ENCODE assay signal across 10 cellular contexts in genomic region chr19:39516270-39516669, GRCh38. TPM values are rescaled to one million over a fixed set of nuclear protein-coding genes. Genes with fewer than 3 reads are reported as not detected.
DNase-seq lines count a peak whose midpoint lies in the region; ATAC-seq and TF ChIP-seq lines count a peak whose summit lies in the region.
"Had no signal": no experiment of that assay in that cellular context is flagged by ENCODE, and none has a peak within 500 bp of the region (broad histone marks: within the 10 kb centered on the region; RNA-seq: fewer than 3 reads in every experiment).

No MANE protein-coding gene starts in this region.

- H3K9me3 Mint-ChIP-seq in activated CD4-positive, alpha-beta T cell treated with anti-CD3 and anti-CD28 coated beads, Interleukin-2, amount 10 ng/mL, durations not matched to agents 24 days and 14 days, result no peaks in the 10 kb centered on the region
- H3K9me3 Mint-ChIP-seq in endothelial cell (ENCODE audit: unreplicated experiment), result no peaks in the 10 kb centered on the region

- DNase-seq in activated CD4-positive, alpha-beta T cell treated with anti-CD3 and anti-CD28 coated beads, Interleukin-2, amount 10 ng/mL, durations not matched to agents 24 days and 14 days, result no peak
- no peak for DNase-seq in activated CD4-positive, alpha-beta T cell treated with anti-CD3 and anti-CD28 coated beads for 48 hours
- DNase-seq in NAMALWA (ENCODE audit: low spot score), result peak; percentile 26
- DNase-seq in endothelial cell (ENCODE audit: low spot score), result no peak
- DNase-seq in WERI-Rb-1, result no peak
- DNase-seq: ACHN had no signal

- no peak overlapping the region for H3K27ac Mint-ChIP-seq in activated CD4-positive, alpha-beta T cell treated with anti-CD3 and anti-CD28 coated beads, Interleukin-2, amount 10 ng/mL, durations not matched to agents 24 days and 14 days
- H3K27ac Mint-ChIP-seq in endothelial cell (ENCODE audit: unreplicated experiment), result peak overlapping the region; percentile 25

- H3K4me3 ChIP-seq in parathyroid adenoma (ENCODE audit: low read depth, low read length) (peak overlapping the region; percentile 84), WERI-Rb-1 (ENCODE audit: low read depth, low read length) (no peak overlapping the region)

- peak overlapping the region; percentile 91 for H3K4me2 ChIP-seq in parathyroid adenoma (ENCODE audit: low read length)

- peak overlapping the region; percentile 98 for H2AFZ ChIP-seq in parathyroid adenoma

- H3K36me3 ChIP-seq in parathyroid adenoma (ENCODE audit: control insufficient read depth, insufficient read depth, low read length), result no peaks in the 10 kb centered on the region
- no peaks in the 10 kb centered on the region for H3K36me3 ChIP-seq in WERI-Rb-1
- H3K36me3 ChIP-seq: tibial nerve had no signal

- ATAC-seq in GM18909 (IDR thresholded peaks at IDR 0.05; ENCODE audit: poor library complexity, unreplicated experiment) (no peak), GM19395 (IDR thresholded peaks at IDR 0.05; ENCODE audit: unreplicated experiment) (no peak)

- intact Hi-C loops in activated CD4-positive, alpha-beta T cell treated with anti-CD3 and anti-CD28 coated beads, Interleukin-2, amount 10 ng/mL, durations not matched to agents 24 days and 14 days (cut with micrococcal nuclease), result no loop called here

- H3K9ac ChIP-seq in parathyroid adenoma, result peak overlapping the region; percentile 78

- H3K4me1 ChIP-seq in parathyroid adenoma, result peaks cover 18% of the 10 kb centered on the region

- H3K27ac ChIP-seq in parathyroid adenoma, result no peak overlapping the region
- no peak overlapping the region for H3K27ac ChIP-seq in WERI-Rb-1
- H3K27ac ChIP-seq: tibial nerve had no signal

- peaks cover 9% of the 10 kb centered on the region for H3K4me1 Mint-ChIP-seq in activated CD4-positive, alpha-beta T cell treated with anti-CD3 and anti-CD28 coated beads, Interleukin-2, amount 10 ng/mL, durations not matched to agents 24 days and 14 days
- H3K4me1 Mint-ChIP-seq in endothelial cell (ENCODE audit: unreplicated experiment), result peaks cover 12% of the 10 kb centered on the region

- H3K36me3 Mint-ChIP-seq in activated CD4-positive, alpha-beta T cell treated with anti-CD3 and anti-CD28 coated beads, Interleukin-2, amount 10 ng/mL, durations not matched to agents 24 days and 14 days (ENCODE audit: low read depth), result peaks cover 2% of the 10 kb centered on the region
- H3K36me3 Mint-ChIP-seq in endothelial cell (ENCODE audit: low read depth, unreplicated experiment), result peaks cover 4% of the 10 kb centered on the region

- H3K27me3 ChIP-seq in parathyroid adenoma (ENCODE audit: control insufficient read depth, insufficient read depth, low read length) (no peaks in the 10 kb centered on the region), WERI-Rb-1 (ENCODE audit: insufficient read depth, low read depth, severe bottlenecking) (no peaks in the 10 kb centered on the region)

- no peaks in the 10 kb centered on the region for H3K79me2 ChIP-seq in parathyroid adenoma

- H3K9me3 ChIP-seq in parathyroid adenoma (ENCODE audit: control insufficient read depth, low read length) (no peaks in the 10 kb centered on the region), WERI-Rb-1 (ENCODE audit: severe bottlenecking) (no peaks in the 10 kb centered on the region)
- H3K9me3 ChIP-seq: tibial nerve had no signal

- H3K4me3 Mint-ChIP-seq in activated CD4-positive, alpha-beta T cell treated with anti-CD3 and anti-CD28 coated beads, Interleukin-2, amount 10 ng/mL, durations not matched to agents 24 days and 14 days, result peak overlapping the region; percentile 46
- peak overlapping the region; percentile 81 for H3K4me3 Mint-ChIP-seq in endothelial cell (ENCODE audit: unreplicated experiment)

- TF ChIP-seq CTCF in endothelial cell (IDR thresholded peaks at IDR 0.05; ENCODE audit: unreplicated experiment) (no peak), parathyroid adenoma (IDR thresholded peaks at IDR 0.05) (no peak), WERI-Rb-1 (IDR thresholded peaks at IDR 0.05; ENCODE audit: low read depth, low read length) (no peak)

- H3K27me3 Mint-ChIP-seq in activated CD4-positive, alpha-beta T cell treated with anti-CD3 and anti-CD28 coated beads, Interleukin-2, amount 10 ng/mL, durations not matched to agents 24 days and 14 days, result peaks cover 53% of the 10 kb centered on the region
- peaks cover 15% of the 10 kb centered on the region for H3K27me3 Mint-ChIP-seq in endothelial cell (ENCODE audit: unreplicated experiment)

RNA-seq across cellular contexts. Expression of gene SELENOV, which starts 1.3 kb away (rescaled TPM):
- total RNA-seq in activated CD4-positive, alpha-beta T cell treated with anti-CD3 and anti-CD28 coated beads, Interleukin-2, amount 10 ng/mL, durations not matched to agents 24 days and 14 days, result not detected in 2 replicates
- 2.9 TPM for total RNA-seq in endothelial cell (ENCODE audit: unreplicated experiment)
- total RNA-seq: tibial nerve had no signal

RNA-seq across cellular contexts. Expression of gene EID2B, which starts 16.4 kb away (rescaled TPM):
- 3.4 and 3.6 TPM in 2 replicates for total RNA-seq in activated CD4-positive, alpha-beta T cell treated with anti-CD3 and anti-CD28 coated beads, Interleukin-2, amount 10 ng/mL, durations not matched to agents 24 days and 14 days
- total RNA-seq in endothelial cell (ENCODE audit: unreplicated experiment), result 3.2 TPM

RNA-seq across cellular contexts. Expression of gene DLL3, which starts 17.5 kb away (rescaled TPM):
- total RNA-seq in activated CD4-positive, alpha-beta T cell treated with anti-CD3 and anti-CD28 coated beads, Interleukin-2, amount 10 ng/mL, durations not matched to agents 24 days and 14 days, result 2.2 TPM in 2 replicates
- 42.7 TPM for total RNA-seq in endothelial cell (ENCODE audit: unreplicated experiment)
- total RNA-seq: tibial nerve had no signal

RNA-seq across cellular contexts. Expression of gene EID2, which starts 23.7 kb away (rescaled TPM):
- 17.2 and 17.6 TPM in 2 replicates for total RNA-seq in activated CD4-positive, alpha-beta T cell treated with anti-CD3 and anti-CD28 coated beads, Interleukin-2, amount 10 ng/mL, durations not matched to agents 24 days and 14 days
- 19.6 TPM for total RNA-seq in endothelial cell (ENCODE audit: unreplicated experiment)

RNA-seq across cellular contexts. Expression of gene TIMM50, which starts 35.6 kb away (rescaled TPM):
- 141 and 143 TPM in 2 replicates for total RNA-seq in activated CD4-positive, alpha-beta T cell treated with anti-CD3 and anti-CD28 coated beads, Interleukin-2, amount 10 ng/mL, durations not matched to agents 24 days and 14 days
- 86.2 TPM for total RNA-seq in endothelial cell (ENCODE audit: unreplicated experiment)

Comparison
In these comparisons a context has a peak if more than half of its experiments do, and no peak if none do; other contexts are left out.
1. RNA of gene DLL3, which starts 17.5 kb away (total RNA-seq): 42.7 TPM in endothelial cell (single experiment); 2.2 TPM in activated CD4-positive, alpha-beta T cell treated with anti-CD3 and anti-CD28 coated beads, Interleukin-2, amount 10 ng/mL, durations not matched to agents 24 days and 14 days; every median in the first group is over 10 times any median in the second.